Comparison of ENCODE assay signal across 10 cellular contexts in genomic region chr14:69650948-69651369, GRCh38. TPM values are rescaled to one million over a fixed set of nuclear protein-coding genes. Genes with fewer than 3 reads are reported as not detected.
A peak's percentile ranks its signal among the peaks of the same experiment; 100 is the strongest.
DNase-seq lines count a peak whose midpoint lies in the region; ATAC-seq, FAIRE-seq and TF ChIP-seq lines count a peak whose summit lies in the region.
"Had no signal": no experiment of that assay in that cellular context is flagged by ENCODE, and none has a peak within 500 bp of the region (broad histone marks: within the 10 kb centered on the region; RNA-seq: fewer than 3 reads in every experiment).

No MANE protein-coding gene starts in this region.

- H3K27me3 Mint-ChIP-seq in activated naive CD8-positive, alpha-beta T cell: no peaks in the 10 kb centered on the region
- H3K27me3 Mint-ChIP-seq: effector memory CD8-positive, alpha-beta T cell had no signal

- FAIRE-seq in keratinocyte (lab: Jason Lieb, UNC): peak; percentile 74

- H3K27ac ChIP-seq in keratinocyte (ENCODE audit: control insufficient read depth, insufficient read depth, low read length): peak overlapping the region; percentile 70
- peak overlapping the region; percentile 74 to 92 (median 83) for H3K27ac ChIP-seq in stomach
- H3K27ac ChIP-seq: WERI-Rb-1 had no signal

- H3K4me1 Mint-ChIP-seq in activated naive CD8-positive, alpha-beta T cell (ENCODE audit: low read depth): peaks cover 83% of the 10 kb centered on the region

- H3K36me3 Mint-ChIP-seq in activated naive CD8-positive, alpha-beta T cell: peaks cover 6% of the 10 kb centered on the region

- H3K9me3 ChIP-seq in keratinocyte (ENCODE audit: control insufficient read depth, low read depth, low read length) (no peaks in the 10 kb centered on the region), stomach (no peaks in the 10 kb centered on the region)

- no peaks in the 10 kb centered on the region for H4K20me1 ChIP-seq in keratinocyte (ENCODE audit: control insufficient read depth, extremely low read depth, insufficient read depth, low read length)

- H3K9me3 Mint-ChIP-seq in activated naive CD8-positive, alpha-beta T cell (ENCODE audit: low read depth): no peaks in the 10 kb centered on the region
- H3K9me3 Mint-ChIP-seq: effector memory CD8-positive, alpha-beta T cell had no signal

- H3K36me3 ChIP-seq in keratinocyte (ENCODE audit: control insufficient read depth in 2 of 2, extremely low read depth in 1 of 2, insufficient read depth in 2 of 2, low read length in 2 of 2) (no peaks in the 10 kb centered on the region), stomach (no peaks in the 10 kb centered on the region)

- H3K27me3 ChIP-seq in keratinocyte (ENCODE audit: control insufficient read depth, extremely low read depth, insufficient read depth, low read length): no peaks in the 10 kb centered on the region
- H3K27me3 ChIP-seq in stomach: no peaks in the 10 kb centered on the region

- peaks cover 7% of the 10 kb centered on the region for H3K9me1 ChIP-seq in keratinocyte (ENCODE audit: control insufficient read depth, extremely low read depth, insufficient read depth, low read length)

- peak overlapping the region; percentile 36 for H3K9ac ChIP-seq in keratinocyte (ENCODE audit: control insufficient read depth, extremely low read depth, insufficient read depth, low read length)

- DNase-seq in activated CD4-positive, alpha-beta T cell treated with anti-CD3 and anti-CD28 coated beads for 4 hours: peak; percentile 22 to 47
- DNase-seq in activated CD4-positive, alpha-beta T cell treated with anti-CD3 and anti-CD28 coated beads for 1 hour: no peak
- DNase-seq in keratinocyte (ENCODE audit: low read depth, low spot score) (no peak), stomach (no peak), HPDE6-E6E7 (ENCODE audit: extremely low spot score) (no peak)
- DNase-seq: effector memory CD8-positive, alpha-beta T cell; WERI-Rb-1 had no signal

- H3K4me2 ChIP-seq in keratinocyte (ENCODE audit: control insufficient read depth, extremely low read depth, insufficient read depth, low read depth, low read length): peak overlapping the region; percentile 53

- TF ChIP-seq CTCF in keratinocyte (optimal IDR thresholded peaks at IDR 0.05 in 1 of 3, IDR thresholded peaks at IDR 0.05 in 1 of 3, conservative IDR thresholded peaks at IDR 0.05 in 1 of 3; ENCODE audit: extremely low read depth in 1 of 3, insufficient read depth in 2 of 3, low read length in 3 of 3) (no peak), stomach (IDR thresholded peaks at IDR 0.05) (no peak)

- intact Hi-C loops in stomach (cut with DNase I; ENCODE audit: low total_unique reads): no loop called here

- ATAC-seq in GM18868 (IDR thresholded peaks at IDR 0.05; ENCODE audit: unreplicated experiment) (no peak), HG03108 (IDR thresholded peaks at IDR 0.05; ENCODE audit: unreplicated experiment) (no peak)
- ATAC-seq: effector memory CD8-positive, alpha-beta T cell had no signal

- WGBS in stomach, 5 donors: 22 to 52% (median 37%) methylated on average over 3 of the region's 3 CpGs

- H2AFZ ChIP-seq in keratinocyte (ENCODE audit: control insufficient read depth, low read length): no peak overlapping the region

- no peak for TF ChIP-seq POLR2A in stomach (IDR thresholded peaks at IDR 0.05)

- dilution Hi-C loops in keratinocyte (cut with MboI; ENCODE audit: extremely low pct_ligation_motif_present, low sequenced_read_pairs): no loop called here

- peak overlapping the region; percentile 24 for H3K4me3 Mint-ChIP-seq in activated naive CD8-positive, alpha-beta T cell

- H3K27ac Mint-ChIP-seq in activated naive CD8-positive, alpha-beta T cell: peak overlapping the region; percentile 88

- H3K79me2 ChIP-seq in keratinocyte (ENCODE audit: control insufficient read depth, insufficient read depth, low read length): peaks cover 66% of the 10 kb centered on the region

- peak overlapping the region in 1 of 3 experiments; percentile 15 for H3K4me3 ChIP-seq in keratinocyte (ENCODE audit: control insufficient read depth in 2 of 3, extremely low read depth in 1 of 3, insufficient read depth in 2 of 3, low read depth in 1 of 3, low read length in 3 of 3)
- H3K4me3 ChIP-seq in stomach: peak overlapping the region in 1 of 4 donors; percentile 8

- H3K4me1 ChIP-seq in keratinocyte (ENCODE audit: control insufficient read depth, extremely low read depth, insufficient read depth, low read length): peaks cover 54% of the 10 kb centered on the region
- peaks cover 71 to 100% (median 83%) of the 10 kb centered on the region in 4 donors for H3K4me1 ChIP-seq in stomach

- no peak for TF ChIP-seq EP300 in stomach (IDR thresholded peaks at IDR 0.05)

RNA-seq across cellular contexts. Expression of gene SUSD6, which starts 39.6 kb away (rescaled TPM):
- 10.5 to 12.8 TPM (median 12.0 TPM) in 3 replicates for polyA plus RNA-seq in keratinocyte
- 9.1 TPM for polyA plus RNA-seq in keratinocyte (2011; ENCODE audit: low read depth)
- 4.2 and 5.2 TPM in 2 replicates for polyA plus RNA-seq in keratinocyte (2011; cell fraction: cytosol; rRNA removed)
- polyA plus RNA-seq in keratinocyte (2011; cell fraction: nucleus; rRNA removed): 42.5 and 45.1 TPM in 2 replicates
- 9.9 and 16.3 TPM in 2 replicates for polyA plus RNA-seq in keratinocyte (2012; ENCODE audit: low replicate concordance)
- polyA minus RNA-seq in keratinocyte: 17.4 to 22.2 TPM (median 19.8 TPM) in 3 replicates
- 7.5 TPM for polyA minus RNA-seq in keratinocyte (2011; cell fraction: cytosol; rRNA and poly(A)+ RNA removed)
- 26.7 and 33.3 TPM in 2 replicates for polyA minus RNA-seq in keratinocyte (2011; cell fraction: nucleus; rRNA and poly(A)+ RNA removed)
- 10 to 100 TPM; 23.7 to 39.0 (median 31.9) TPM for total RNA-seq in stomach
- 10 to 100 TPM in 1 of 3 donors, 1 to 10 TPM in 2; 4.9 to 10.3 (median 7.0) TPM for polyA plus RNA-seq in stomach

Comparison
In these comparisons a context has a peak if more than half of its experiments do, and no peak if none do; other contexts are left out.
1. DNase-seq: peak in activated CD4-positive, alpha-beta T cell treated with anti-CD3 and anti-CD28 coated beads for 4 hours (2 of 2); none in activated CD4-positive, alpha-beta T cell treated with anti-CD3 and anti-CD28 coated beads for 1 hour (single experiment), keratinocyte (single experiment), stomach (single experiment) and HPDE6-E6E7 (single experiment).